Comparison of ENCODE assay signal across 31 cellular contexts in genomic region chr19:12425501-12426274, GRCh38.
"Had no signal": no experiment of that assay in that cellular context is flagged by ENCODE, and none has a peak within 500 bp of the region (broad histone marks: within the 10 kb centered on the region; RNA-seq: fewer than 3 reads in every experiment).

No MANE protein-coding gene starts in this region.

- H3K9ac ChIP-seq: parathyroid adenoma had no signal

- ATAC-seq: naive thymus-derived CD8-positive, alpha-beta T cell; natural killer cell treated with Interleukin-12 subunit alpha and Interleukin-12 subunit beta and Interleukin-15 and Interleukin-18, amount 100 ng/mL, for 72 hours; psoas muscle; right cardiac atrium; sciatic nerve; stimulated activated memory B cell treated with anti-CD40 and anti-IgM and Interleukin-4, amounts not matched to agents 10 μg/mL and 1 μg/mL and 100 μg/mL, for 72 hours had no signal

- H3K9me3 ChIP-seq: ovary, thyroid gland, vagina had no signal

- H3K79me2 ChIP-seq: parathyroid adenoma had no signal

- DNase-seq: naive thymus-derived CD8-positive, alpha-beta T cell; nephron progenitor cell; occipital lobe; ovary; posterior cingulate gyrus; psoas muscle; right cardiac atrium; spleen; stimulated activated CD4-positive, alpha-beta T cell treated with anti-CD3 and anti-CD28 coated beads, Interleukin-12 subunit alpha, Interleukin-12 subunit beta, amount 100 ng/mL, for 4 hours; stimulated activated CD4-positive, alpha-beta T cell treated with anti-CD3 and anti-CD28 coated beads, Interleukin-1b, Interleukin-23, amount 100 ng/mL, for 48 hours; stimulated activated CD4-positive, alpha-beta T cell treated with anti-CD3 and anti-CD28 coated beads, Interleukin-4, amount 100 ng/mL, for 1 hour; stimulated activated CD4-positive, alpha-beta T cell treated with anti-CD3 and anti-CD28 coated beads, Interleukin-4, amount 100 ng/mL, for 4 hours; stimulated activated CD8-positive, alpha-beta memory T cell treated with anti-CD3 and anti-CD28 coated beads, Interleukin-4, amount 100 ng/mL, for 48 hours; stimulated activated naive CD4-positive, alpha-beta T cell treated with Interleukin-2 at 50 U/mL for 16 hours; stomach; thyroid gland; trophoblast cell; upper lobe of left lung had no signal

- H3K4me2 ChIP-seq: smooth muscle cell had no signal

- H3K27ac ChIP-seq: ovary, parathyroid adenoma, psoas muscle, skin epidermis, stomach, thoracic aorta, thyroid gland, tibial nerve, upper lobe of left lung, vagina had no signal

- H3K4me1 Mint-ChIP-seq: naive thymus-derived CD8-positive, alpha-beta T cell; nephron progenitor cell; neural crest cell; stimulated activated memory B cell treated with anti-CD40 and anti-IgM and Interleukin-4, amounts not matched to agents 10 μg/mL and 1 μg/mL and 100 μg/mL, for 72 hours had no signal

- H3K27ac Mint-ChIP-seq: naive thymus-derived CD8-positive, alpha-beta T cell; natural killer cell treated with Interleukin-12 subunit alpha and Interleukin-12 subunit beta and Interleukin-15 and Interleukin-18, amount 100 ng/mL, for 72 hours; nephron progenitor cell; progenitor cell of endocrine pancreas; stimulated activated memory B cell treated with anti-CD40 and anti-IgM and Interleukin-4, amounts not matched to agents 10 μg/mL and 1 μg/mL and 100 μg/mL, for 72 hours; stimulated activated naive CD8-positive, alpha-beta T cell treated with anti-CD3 and anti-CD28 coated beads, Interleukin-15, Interleukin-2, amounts not matched to agents 100 ng/mL and 50 ng/mL, for 24 hours had no signal

- H3K4me3 ChIP-seq: ovary, psoas muscle, skin epidermis, smooth muscle cell, spleen, stomach, thoracic aorta, thyroid gland, tibial nerve, upper lobe of left lung, vagina had no signal

- H3K36me3 ChIP-seq: ovary had no signal

- FAIRE-seq: urothelium cell line had no signal

- H3K4me3 Mint-ChIP-seq: naive thymus-derived CD8-positive, alpha-beta T cell; natural killer cell treated with Interleukin-12 subunit alpha and Interleukin-12 subunit beta and Interleukin-15 and Interleukin-18, amount 100 ng/mL, for 72 hours; nephron progenitor cell; neural crest cell; stimulated activated memory B cell treated with anti-CD40 and anti-IgM and Interleukin-4, amounts not matched to agents 10 μg/mL and 1 μg/mL and 100 μg/mL, for 72 hours; stimulated activated naive CD8-positive, alpha-beta T cell treated with anti-CD3 and anti-CD28 coated beads, Interleukin-15, Interleukin-2, amounts not matched to agents 100 ng/mL and 50 ng/mL, for 24 hours had no signal

- H3K27me3 Mint-ChIP-seq: naive thymus-derived CD8-positive, alpha-beta T cell; natural killer cell treated with Interleukin-12 subunit alpha and Interleukin-12 subunit beta and Interleukin-15 and Interleukin-18, amount 100 ng/mL, for 72 hours; progenitor cell of endocrine pancreas; stimulated activated memory B cell treated with anti-CD40 and anti-IgM and Interleukin-4, amounts not matched to agents 10 μg/mL and 1 μg/mL and 100 μg/mL, for 72 hours; stimulated activated naive CD8-positive, alpha-beta T cell treated with anti-CD3 and anti-CD28 coated beads, Interleukin-15, Interleukin-2, amounts not matched to agents 100 ng/mL and 50 ng/mL, for 24 hours had no signal

- H2AFZ ChIP-seq: parathyroid adenoma had no signal

- H3K27me3 ChIP-seq: ovary, spleen, stomach, thyroid gland, tibial nerve, upper lobe of left lung, vagina had no signal

- H3K4me1 ChIP-seq: parathyroid adenoma, psoas muscle, spleen, stomach, thyroid gland, tibial nerve, upper lobe of left lung, vagina had no signal
